Comparison of ENCODE assay signal across 27 cellular contexts in the genomic region with DNA sequence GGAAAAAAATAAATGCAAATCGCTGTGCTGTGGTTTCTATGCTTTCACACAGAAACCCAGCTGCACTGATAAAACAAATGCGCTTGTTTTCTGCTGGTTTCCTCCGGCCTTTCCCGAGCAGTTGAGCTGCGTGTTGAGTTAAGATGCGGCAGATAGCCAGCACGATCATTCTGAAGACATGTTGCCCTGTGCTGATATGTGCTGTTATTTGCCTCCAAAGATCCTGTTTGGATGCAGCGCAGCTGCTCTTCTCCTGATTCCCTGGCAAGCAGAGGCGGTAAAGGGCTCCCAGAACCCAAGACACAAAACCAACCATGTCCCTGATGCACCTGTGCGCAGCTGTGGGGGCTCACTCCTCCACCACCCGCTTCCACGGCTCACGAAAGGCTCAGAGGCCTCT.
A peak's percentile ranks its signal among the peaks of the same experiment; 100 is the strongest.
DNase-seq lines count a peak whose midpoint lies in the region; ATAC-seq and TF ChIP-seq lines count a peak whose summit lies in the region.
"Had no signal": no experiment of that assay in that cellular context is flagged by ENCODE, and none has a peak within 500 bp of the region (broad histone marks: within the 10 kb centered on the region; RNA-seq: fewer than 3 reads in every experiment).

No MANE protein-coding gene starts in this region.

- H3K4me3 ChIP-seq in body of pancreas, result no peak overlapping the region
- H3K4me3 ChIP-seq: esophagus squamous epithelium, lung, testis had no signal

- TF ChIP-seq POLR2A in body of pancreas (IDR thresholded peaks at IDR 0.05), result no peak

- no peak for TF ChIP-seq CTCF in body of pancreas (IDR thresholded peaks at IDR 0.05)

- no peaks in the 10 kb centered on the region for H3K27me3 Mint-ChIP-seq in IgD-negative memory B cell
- H3K27me3 Mint-ChIP-seq: activated CD4-positive, alpha-beta T cell treated with anti-CD3 and anti-CD28 coated beads, Interleukin-2, amount 10 ng/mL, durations not matched to agents 7 days and 5 days; activated T-cell treated with anti-CD3 and anti-CD28 coated beads, Interleukin-2, amount 50 U/mL, for 24 hours; central memory CD8-positive, alpha-beta T cell; stimulated activated memory B cell treated with anti-CD40 and anti-IgM and Interleukin-4, amounts not matched to agents 10 μg/mL and 1 μg/mL and 100 μg/mL, for 72 hours had no signal

- H3K36me3 Mint-ChIP-seq in IgD-negative memory B cell, result no peaks in the 10 kb centered on the region

- no peaks in the 10 kb centered on the region for H3K36me3 ChIP-seq in body of pancreas (replicated peaks in 1 of 2; ENCODE audit: insufficient read depth in 1 of 2, low read depth in 2 of 2)
- H3K36me3 ChIP-seq: esophagus squamous epithelium had no signal

- H3K27ac Mint-ChIP-seq in IgD-negative memory B cell, result no peak overlapping the region
- H3K27ac Mint-ChIP-seq: activated CD4-positive, alpha-beta T cell treated with anti-CD3 and anti-CD28 coated beads, Interleukin-2, amount 10 ng/mL, durations not matched to agents 7 days and 5 days; activated naive CD8-positive, alpha-beta T cell treated with anti-CD3 and anti-CD28 coated beads, Interleukin-2, amount 10 ng/mL, durations not matched to agents 7 days and 5 days; activated T-cell treated with anti-CD3 and anti-CD28 coated beads, Interleukin-2, amount 50 U/mL, for 24 hours; nephron; stimulated activated memory B cell treated with anti-CD40 and anti-IgM and Interleukin-4, amounts not matched to agents 10 μg/mL and 1 μg/mL and 100 μg/mL, for 72 hours; WTC11 had no signal

- DNase-seq in RPMI8226 (peak; percentile 41), hippocampal formation (lab: John Stamatoyannopoulos, UW) (peak; percentile 45 to 52), substantia nigra (lab: John Stamatoyannopoulos, UW) (peak in 24 of 49 donors; percentile 20 to 68 (median 42)), NCI-H2029 treated with DMSO at 0.1 percent for 48 hours (lab: John Stamatoyannopoulos, UW) (no peak), body of pancreas (no peak)
- no peak for DNase-seq in activated naive CD4-positive, alpha-beta T cell treated with anti-CD3 and anti-CD28 coated beads, Interleukin-2, amount 50 U/mL, for 16 hours
- DNase-seq: activated CD4-positive, alpha-beta T cell treated with anti-CD3 and anti-CD28 coated beads, Interleukin-2, amount 10 ng/mL, durations not matched to agents 7 days and 5 days; activated gamma-delta T cell; activated naive CD8-positive, alpha-beta T cell treated with anti-CD3 and anti-CD28 coated beads, Interleukin-2, amount 10 ng/mL, durations not matched to agents 7 days and 5 days; activated T-cell treated with anti-CD3 and anti-CD28 coated beads, Interleukin-2, amount 50 U/mL, for 24 hours; BE2C; dermis blood vessel endothelial cell; esophagus squamous epithelium; Kasumi-1; NCI-H1436; NCI-H2081 treated with DMSO at 0.1 percent for 48 hours; NCI-H748 treated with DMSO at 0.1 percent for 48 hours; testis had no signal

- H3K4me1 Mint-ChIP-seq in IgD-negative memory B cell, result peaks cover 3 to 12% (median 5%) of the 10 kb centered on the region in 3 donors
- H3K4me1 Mint-ChIP-seq: activated naive CD8-positive, alpha-beta T cell treated with anti-CD3 and anti-CD28 coated beads, Interleukin-2, amount 10 ng/mL, durations not matched to agents 7 days and 5 days; central memory CD8-positive, alpha-beta T cell; WTC11 had no signal

- H3K27ac ChIP-seq in substantia nigra (ENCODE audit: low read depth, low read length, poor library complexity, severe bottlenecking) (peak overlapping the region; percentile 97), body of pancreas (no peak overlapping the region)
- H3K27ac ChIP-seq: esophagus squamous epithelium, foreskin keratinocyte, HL-60, testis had no signal

- 91% methylated on average over 13 of the region's 13 CpGs for WGBS in body of pancreas, 2 donors

- no peaks in the 10 kb centered on the region for H3K4me1 ChIP-seq in body of pancreas
- H3K4me1 ChIP-seq: esophagus squamous epithelium, foreskin keratinocyte, testis had no signal

- no peaks in the 10 kb centered on the region for H3K9me3 ChIP-seq in body of pancreas
- H3K9me3 ChIP-seq: BE2C, esophagus squamous epithelium, SK-N-SH, testis had no signal

- ATAC-seq in body of pancreas, result no peak
- ATAC-seq: stimulated activated memory B cell treated with anti-CD40 and anti-IgM and Interleukin-4, amounts not matched to agents 10 μg/mL and 1 μg/mL and 100 μg/mL, for 72 hours; WTC11 had no signal

- intact Hi-C loops in body of pancreas (cut with DNase I), result no loop called here

- peak overlapping the region in 3 of 4 donors; percentile 28 to 83 (median 63) for H3K4me3 Mint-ChIP-seq in IgD-negative memory B cell
- H3K4me3 Mint-ChIP-seq: activated CD4-positive, alpha-beta T cell treated with anti-CD3 and anti-CD28 coated beads, Interleukin-2, amount 10 ng/mL, durations not matched to agents 7 days and 5 days; activated naive CD8-positive, alpha-beta T cell treated with anti-CD3 and anti-CD28 coated beads, Interleukin-2, amount 10 ng/mL, durations not matched to agents 7 days and 5 days; activated T-cell treated with anti-CD3 and anti-CD28 coated beads, Interleukin-2, amount 50 U/mL, for 24 hours; central memory CD8-positive, alpha-beta T cell; nephron; stimulated activated memory B cell treated with anti-CD40 and anti-IgM and Interleukin-4, amounts not matched to agents 10 μg/mL and 1 μg/mL and 100 μg/mL, for 72 hours; WTC11 had no signal

- H3K27me3 ChIP-seq in body of pancreas, result no peaks in the 10 kb centered on the region
- H3K27me3 ChIP-seq: BE2C, esophagus squamous epithelium, foreskin keratinocyte, testis had no signal

- H3K9me3 Mint-ChIP-seq in IgD-negative memory B cell, result peaks cover 6 to 7% (median 7%) of the 10 kb centered on the region in 3 donors
- H3K9me3 Mint-ChIP-seq: activated T-cell treated with anti-CD3 and anti-CD28 coated beads, Interleukin-2, amount 50 U/mL, for 24 hours had no signal

Comparison
In these comparisons a context has a peak if more than half of its experiments do, and no peak if none do; other contexts are left out.
1. DNase-seq: peak in RPMI8226 (single experiment) and hippocampal formation (2 of 2); none in NCI-H2029 treated with DMSO at 0.1 percent for 48 hours (single experiment), activated naive CD4-positive, alpha-beta T cell treated with anti-CD3 and anti-CD28 coated beads, Interleukin-2, amount 50 U/mL, for 16 hours (single experiment) and body of pancreas (0 of 4).